1 cellular context compared by ENCODE assay signal in the genomic region with DNA sequence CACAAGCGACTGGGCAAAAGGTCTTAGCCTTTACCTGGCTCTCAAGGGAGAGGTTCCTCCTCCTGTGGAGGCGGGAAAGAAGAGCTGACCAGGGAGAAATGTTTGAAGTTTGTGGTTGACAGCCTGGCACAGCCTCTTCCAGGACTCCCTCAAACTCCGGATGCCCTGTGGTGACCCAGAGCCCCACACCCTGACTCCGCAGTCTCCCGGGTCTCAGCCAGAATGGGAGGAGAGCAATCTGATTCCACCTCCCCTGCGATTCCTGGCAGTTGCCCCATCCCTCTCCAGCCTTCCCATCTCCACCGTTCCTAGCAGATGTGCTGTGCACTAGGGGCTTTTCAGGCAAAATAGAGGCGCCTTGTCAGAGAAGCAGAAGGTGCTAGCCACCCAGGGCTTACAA.
TF ChIP-seq lines count a peak whose summit lies in the region.

No MANE protein-coding gene starts in this region.

TF ChIP-seq in GM23338, 12 proteins besides CTCF, POLR2A, EP300 and RAD21 (continued from another document):
- TF ChIP-seq, protein P1, sequence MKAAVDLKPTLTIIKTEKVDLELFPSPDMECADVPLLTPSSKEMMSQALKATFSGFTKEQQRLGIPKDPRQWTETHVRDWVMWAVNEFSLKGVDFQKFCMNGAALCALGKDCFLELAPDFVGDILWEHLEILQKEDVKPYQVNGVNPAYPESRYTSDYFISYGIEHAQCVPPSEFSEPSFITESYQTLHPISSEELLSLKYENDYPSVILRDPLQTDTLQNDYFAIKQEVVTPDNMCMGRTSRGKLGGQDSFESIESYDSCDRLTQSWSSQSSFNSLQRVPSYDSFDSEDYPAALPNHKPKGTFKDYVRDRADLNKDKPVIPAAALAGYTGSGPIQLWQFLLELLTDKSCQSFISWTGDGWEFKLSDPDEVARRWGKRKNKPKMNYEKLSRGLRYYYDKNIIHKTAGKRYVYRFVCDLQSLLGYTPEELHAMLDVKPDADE (IDR thresholded peaks at IDR 0.05): no peak
- TF ChIP-seq POLR2AphosphoS5 (IDR thresholded peaks at IDR 0.05; ENCODE audit: low read depth) (no peak), NANOG (IDR thresholded peaks at IDR 0.05; ENCODE audit: borderline replicate concordance) (no peak), STAT1 (IDR thresholded peaks at IDR 0.05; ENCODE audit: unreplicated experiment) (no peak), EZH2 (IDR thresholded peaks at IDR 0.05; ENCODE audit: low read depth, unreplicated experiment) (no peak), JUNB (IDR thresholded peaks at IDR 0.05; ENCODE audit: unreplicated experiment) (no peak)
- TF ChIP-seq, protein P2, sequence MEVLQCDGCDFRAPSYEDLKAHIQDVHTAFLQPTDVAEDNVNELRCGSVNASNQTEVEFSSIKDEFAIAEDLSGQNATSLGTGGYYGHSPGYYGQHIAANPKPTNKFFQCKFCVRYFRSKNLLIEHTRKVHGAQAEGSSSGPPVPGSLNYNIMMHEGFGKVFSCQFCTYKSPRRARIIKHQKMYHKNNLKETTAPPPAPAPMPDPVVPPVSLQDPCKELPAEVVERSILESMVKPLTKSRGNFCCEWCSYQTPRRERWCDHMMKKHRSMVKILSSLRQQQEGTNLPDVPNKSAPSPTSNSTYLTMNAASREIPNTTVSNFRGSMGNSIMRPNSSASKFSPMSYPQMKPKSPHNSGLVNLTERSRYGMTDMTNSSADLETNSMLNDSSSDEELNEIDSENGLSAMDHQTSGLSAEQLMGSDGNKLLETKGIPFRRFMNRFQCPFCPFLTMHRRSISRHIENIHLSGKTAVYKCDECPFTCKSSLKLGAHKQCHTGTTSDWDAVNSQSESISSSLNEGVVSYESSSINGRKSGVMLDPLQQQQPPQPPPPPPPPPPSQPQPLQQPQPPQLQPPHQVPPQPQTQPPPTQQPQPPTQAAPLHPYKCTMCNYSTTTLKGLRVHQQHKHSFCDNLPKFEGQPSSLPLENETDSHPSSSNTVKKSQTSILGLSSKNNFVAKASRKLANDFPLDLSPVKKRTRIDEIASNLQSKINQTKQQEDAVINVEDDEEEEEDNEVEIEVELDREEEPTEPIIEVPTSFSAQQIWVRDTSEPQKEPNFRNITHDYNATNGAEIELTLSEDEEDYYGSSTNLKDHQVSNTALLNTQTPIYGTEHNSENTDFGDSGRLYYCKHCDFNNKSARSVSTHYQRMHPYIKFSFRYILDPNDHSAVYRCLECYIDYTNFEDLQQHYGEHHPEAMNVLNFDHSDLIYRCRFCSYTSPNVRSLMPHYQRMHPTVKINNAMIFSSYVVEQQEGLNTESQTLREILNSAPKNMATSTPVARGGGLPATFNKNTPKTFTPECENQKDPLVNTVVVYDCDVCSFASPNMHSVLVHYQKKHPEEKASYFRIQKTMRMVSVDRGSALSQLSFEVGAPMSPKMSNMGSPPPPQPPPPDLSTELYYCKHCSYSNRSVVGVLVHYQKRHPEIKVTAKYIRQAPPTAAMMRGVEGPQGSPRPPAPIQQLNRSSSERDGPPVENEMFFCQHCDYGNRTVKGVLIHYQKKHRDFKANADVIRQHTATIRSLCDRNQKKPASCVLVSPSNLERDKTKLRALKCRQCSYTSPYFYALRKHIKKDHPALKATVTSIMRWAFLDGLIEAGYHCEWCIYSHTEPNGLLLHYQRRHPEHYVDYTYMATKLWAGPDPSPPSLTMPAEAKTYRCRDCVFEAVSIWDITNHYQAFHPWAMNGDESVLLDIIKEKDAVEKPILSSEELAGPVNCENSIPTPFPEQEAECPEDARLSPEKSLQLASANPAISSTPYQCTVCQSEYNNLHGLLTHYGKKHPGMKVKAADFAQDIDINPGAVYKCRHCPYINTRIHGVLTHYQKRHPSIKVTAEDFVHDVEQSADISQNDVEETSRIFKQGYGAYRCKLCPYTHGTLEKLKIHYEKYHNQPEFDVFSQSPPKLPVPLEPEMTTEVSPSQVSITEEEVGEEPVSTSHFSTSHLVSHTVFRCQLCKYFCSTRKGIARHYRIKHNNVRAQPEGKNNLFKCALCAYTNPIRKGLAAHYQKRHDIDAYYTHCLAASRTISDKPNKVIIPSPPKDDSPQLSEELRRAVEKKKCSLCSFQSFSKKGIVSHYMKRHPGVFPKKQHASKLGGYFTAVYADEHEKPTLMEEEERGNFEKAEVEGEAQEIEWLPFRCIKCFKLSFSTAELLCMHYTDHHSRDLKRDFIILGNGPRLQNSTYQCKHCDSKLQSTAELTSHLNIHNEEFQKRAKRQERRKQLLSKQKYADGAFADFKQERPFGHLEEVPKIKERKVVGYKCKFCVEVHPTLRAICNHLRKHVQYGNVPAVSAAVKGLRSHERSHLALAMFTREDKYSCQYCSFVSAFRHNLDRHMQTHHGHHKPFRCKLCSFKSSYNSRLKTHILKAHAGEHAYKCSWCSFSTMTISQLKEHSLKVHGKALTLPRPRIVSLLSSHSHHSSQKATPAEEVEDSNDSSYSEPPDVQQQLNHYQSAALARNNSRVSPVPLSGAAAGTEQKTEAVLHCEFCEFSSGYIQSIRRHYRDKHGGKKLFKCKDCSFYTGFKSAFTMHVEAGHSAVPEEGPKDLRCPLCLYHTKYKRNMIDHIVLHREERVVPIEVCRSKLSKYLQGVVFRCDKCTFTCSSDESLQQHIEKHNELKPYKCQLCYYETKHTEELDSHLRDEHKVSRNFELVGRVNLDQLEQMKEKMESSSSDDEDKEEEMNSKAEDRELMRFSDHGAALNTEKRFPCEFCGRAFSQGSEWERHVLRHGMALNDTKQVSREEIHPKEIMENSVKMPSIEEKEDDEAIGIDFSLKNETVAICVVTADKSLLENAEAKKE (CRISPR knock-in tag; IDR thresholded peaks at IDR 0.05): no peak
